10 cellular contexts compared by ENCODE assay signal in genomic region chr10:80191589-80192270, GRCh38. TPM values are rescaled to one million over a fixed set of nuclear protein-coding genes. Genes with fewer than 3 reads are reported as not detected.
DNase-seq lines count a peak whose midpoint lies in the region; ATAC-seq and TF ChIP-seq lines count a peak whose summit lies in the region.
"Had no signal": no experiment of that assay in that cellular context is flagged by ENCODE, and none has a peak within 500 bp of the region (broad histone marks: within the 10 kb centered on the region; RNA-seq: fewer than 3 reads in every experiment).

No MANE protein-coding gene starts in this region.

- DNase-seq in DMS53 (lab: John Stamatoyannopoulos, UW) (peak; percentile 98), RWPE2 (ENCODE audit: low spot score) (no peak), epithelial cell of esophagus (ENCODE audit: low read depth) (peak; percentile 84), gastrocnemius medialis (peak; percentile 76 to 84), HuH-7.5 (ENCODE audit: low spot score) (no peak)
- DNase-seq: NCI-H2081 treated with DMSO at 0.1 percent for 48 hours had no signal

- no peak overlapping the region for H3K4me3 ChIP-seq in RWPE2 (ENCODE audit: severe bottlenecking)
- no peak overlapping the region for H3K4me3 ChIP-seq in epithelial cell of esophagus (ENCODE audit: low read length)
- H3K4me3 ChIP-seq in gastrocnemius medialis = no peak overlapping the region
- H3K4me3 ChIP-seq: SK-N-MC had no signal

- H3K9me3 ChIP-seq in RWPE2 (ENCODE audit: severe bottlenecking) = no peaks in the 10 kb centered on the region
- H3K9me3 ChIP-seq in gastrocnemius medialis = no peaks in the 10 kb centered on the region

- in situ Hi-C loops in gastrocnemius medialis (cut with MboI; ENCODE audit: low sequenced_read_pairs in 4 of 4) = no loop called here

- H3K27me3 ChIP-seq in RWPE2 (ENCODE audit: insufficient read depth, poor library complexity, severe bottlenecking) (no peaks in the 10 kb centered on the region), gastrocnemius medialis (no peaks in the 10 kb centered on the region)

- TF ChIP-seq POLR2A in gastrocnemius medialis (IDR thresholded peaks at IDR 0.05) = no peak

- ATAC-seq in RWPE2 (ENCODE audit: low read depth) = peak; percentile 30; the same call in 1 of the 3 replicates
- ATAC-seq in gastrocnemius medialis = peak; percentile 51 to 57
- no peak for ATAC-seq in HG03457 (IDR thresholded peaks at IDR 0.05; ENCODE audit: unreplicated experiment)
- ATAC-seq in GM19452 (IDR thresholded peaks at IDR 0.05; ENCODE audit: unreplicated experiment) = no peak
- ATAC-seq in GM21529 (IDR thresholded peaks at IDR 0.05; ENCODE audit: unreplicated experiment) = no peak

- H3K4me1 ChIP-seq in RWPE2 (ENCODE audit: insufficient read depth, poor library complexity, severe bottlenecking) (peaks cover 12% of the 10 kb centered on the region), gastrocnemius medialis (peaks cover 86% of the 10 kb centered on the region in 2 donors)

- intact Hi-C loops in gastrocnemius medialis (cut with DNase I; ENCODE audit: low total_unique reads) = no loop called here

- TF ChIP-seq CTCF in RWPE2 (IDR thresholded peaks at IDR 0.05; ENCODE audit: poor library complexity, severe bottlenecking) (no peak), epithelial cell of esophagus (IDR thresholded peaks at IDR 0.05; ENCODE audit: insufficient read depth, low read depth, low read length, missing control alignments) (no peak), gastrocnemius medialis (IDR thresholded peaks at IDR 0.05 in 4 of 5, conservative IDR thresholded peaks at IDR 0.05 in 1 of 5) (no peak)

- H3K27ac ChIP-seq in RWPE2 (ENCODE audit: poor library complexity, severe bottlenecking) = peak overlapping the region; percentile 17
- H3K27ac ChIP-seq in gastrocnemius medialis = peak overlapping the region; percentile 73 to 97 (median 90)
- H3K27ac ChIP-seq: SK-N-MC had no signal

- H3K36me3 ChIP-seq in RWPE2 (ENCODE audit: low read depth) = peaks cover 27% of the 10 kb centered on the region
- no peaks in the 10 kb centered on the region for H3K36me3 ChIP-seq in gastrocnemius medialis

RNA-seq across cellular contexts. Expression of gene ANXA11, which starts 13.6 kb away (rescaled TPM):
- total RNA-seq in gastrocnemius medialis = 100 to 1,000 TPM; 142 to 202 (median 173) TPM

RNA-seq across cellular contexts. Expression of gene PLAC9, which starts 59.2 kb away (rescaled TPM):
- total RNA-seq in gastrocnemius medialis = 10 to 100 TPM in 1 of 4 donors, 1 to 10 TPM in 3; 4.6 to 16.1 (median 6.9) TPM

Comparison
In these comparisons a context has a peak if more than half of its experiments do, and no peak if none do; other contexts are left out.
1. DNase-seq: peak in DMS53 (single experiment), epithelial cell of esophagus (single experiment) and gastrocnemius medialis (2 of 2); none in RWPE2 (single experiment) and HuH-7.5 (single experiment).
2. ATAC-seq: peak in RWPE2 (single experiment) and gastrocnemius medialis (2 of 2); none in HG03457 (single experiment), GM19452 (single experiment) and GM21529 (single experiment).